Comparison of ENCODE assay signal across 1 cellular context in the genomic region with DNA sequence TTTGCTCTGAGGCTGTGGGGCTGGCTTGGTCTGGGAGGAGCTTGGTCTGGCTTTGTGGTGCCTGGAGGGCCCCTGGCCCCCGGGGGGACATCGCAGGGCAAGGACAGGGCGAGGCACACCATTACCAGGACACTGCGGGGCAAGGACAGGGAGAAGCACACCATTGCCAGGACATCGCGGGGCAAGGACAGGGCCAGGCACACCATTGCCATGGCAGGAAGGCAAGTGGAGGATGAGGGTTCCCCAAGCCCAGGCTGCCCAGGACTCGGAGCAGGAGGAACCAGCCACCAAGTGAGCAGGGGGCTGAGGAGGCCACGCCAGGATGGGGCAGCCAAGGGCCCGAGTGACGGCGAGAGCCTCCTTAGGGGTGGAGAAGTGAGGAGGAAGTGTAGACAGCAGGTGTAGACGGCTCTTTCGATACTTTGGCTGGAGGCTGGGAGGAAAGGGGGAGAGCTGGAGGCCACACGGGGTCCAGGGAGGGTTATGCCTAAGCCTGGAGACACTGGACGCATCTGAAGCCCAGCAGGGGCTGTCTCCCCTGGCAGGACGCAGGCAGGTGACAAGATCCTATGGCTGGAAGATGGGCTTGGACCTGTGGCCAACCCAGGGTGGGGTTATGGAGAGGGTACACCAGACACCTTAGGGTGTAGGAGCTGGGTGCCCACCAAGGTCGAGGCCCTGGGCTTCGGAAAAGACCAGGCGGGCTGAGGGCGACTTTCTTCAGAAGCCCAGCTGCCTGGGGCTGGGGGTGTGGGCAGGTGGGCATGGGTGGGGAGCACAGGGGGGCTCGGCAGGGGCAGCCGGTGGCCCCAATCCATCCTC.
TF ChIP-seq lines count a peak whose summit lies in the region.

No MANE protein-coding gene starts in this region.

TF ChIP-seq in HepG2, 621 proteins besides CTCF, POLR2A, EP300 and RAD21:
- TF ChIP-seq FOXO4 (CRISPR knock-in tag; conservative IDR thresholded peaks at IDR 0.05) (no peak), NFE2L1 (CRISPR knock-in tag; IDR thresholded peaks at IDR 0.05; ENCODE audit: borderline replicate concordance) (no peak), ATF7 (IDR thresholded peaks at IDR 0.05) (no peak), ATF7 (CRISPR knock-in tag; IDR thresholded peaks at IDR 0.05) (no peak), RAD51 (IDR thresholded peaks at IDR 0.05; ENCODE audit: borderline replicate concordance) (no peak), SIN3B (IDR thresholded peaks at IDR 0.05; ENCODE audit: low read length) (no peak), NR2F2 (IDR thresholded peaks at IDR 0.05; ENCODE audit: borderline replicate concordance, low read depth) (no peak), TMF1 (CRISPR knock-in tag; IDR thresholded peaks at IDR 0.05; ENCODE audit: low read depth) (no peak), FOXP1 (IDR thresholded peaks at IDR 0.05) (no peak), FOXP1 (CRISPR knock-in tag; IDR thresholded peaks at IDR 0.05) (no peak), HNRNPL (IDR thresholded peaks at IDR 0.05; ENCODE audit: low read depth, low read length) (no peak), RBM22 (optimal IDR thresholded peaks at IDR 0.05; ENCODE audit: low read length) (no peak), ZNF496 (CRISPR knock-in tag; IDR thresholded peaks at IDR 0.05; ENCODE audit: insufficient replicate concordance) (no peak), CCAR2 (optimal IDR thresholded peaks at IDR 0.05; ENCODE audit: low read depth, low read length) (no peak), CBX2 (IDR thresholded peaks at IDR 0.05; ENCODE audit: low read depth, low read length) (no peak), CBX2 (CRISPR knock-in tag; IDR thresholded peaks at IDR 0.05; ENCODE audit: low read depth) (no peak), EED (CRISPR knock-in tag; IDR thresholded peaks at IDR 0.05) (no peak), XBP1 (CRISPR knock-in tag; IDR thresholded peaks at IDR 0.05) (no peak), ZNF788 (CRISPR knock-in tag; IDR thresholded peaks at IDR 0.05; ENCODE audit: borderline replicate concordance) (no peak), IRF2 (CRISPR knock-in tag; IDR thresholded peaks at IDR 0.05) (no peak), JUND (CRISPR knock-in tag; IDR thresholded peaks at IDR 0.05) (no peak)
- TF ChIP-seq, protein P1, sequence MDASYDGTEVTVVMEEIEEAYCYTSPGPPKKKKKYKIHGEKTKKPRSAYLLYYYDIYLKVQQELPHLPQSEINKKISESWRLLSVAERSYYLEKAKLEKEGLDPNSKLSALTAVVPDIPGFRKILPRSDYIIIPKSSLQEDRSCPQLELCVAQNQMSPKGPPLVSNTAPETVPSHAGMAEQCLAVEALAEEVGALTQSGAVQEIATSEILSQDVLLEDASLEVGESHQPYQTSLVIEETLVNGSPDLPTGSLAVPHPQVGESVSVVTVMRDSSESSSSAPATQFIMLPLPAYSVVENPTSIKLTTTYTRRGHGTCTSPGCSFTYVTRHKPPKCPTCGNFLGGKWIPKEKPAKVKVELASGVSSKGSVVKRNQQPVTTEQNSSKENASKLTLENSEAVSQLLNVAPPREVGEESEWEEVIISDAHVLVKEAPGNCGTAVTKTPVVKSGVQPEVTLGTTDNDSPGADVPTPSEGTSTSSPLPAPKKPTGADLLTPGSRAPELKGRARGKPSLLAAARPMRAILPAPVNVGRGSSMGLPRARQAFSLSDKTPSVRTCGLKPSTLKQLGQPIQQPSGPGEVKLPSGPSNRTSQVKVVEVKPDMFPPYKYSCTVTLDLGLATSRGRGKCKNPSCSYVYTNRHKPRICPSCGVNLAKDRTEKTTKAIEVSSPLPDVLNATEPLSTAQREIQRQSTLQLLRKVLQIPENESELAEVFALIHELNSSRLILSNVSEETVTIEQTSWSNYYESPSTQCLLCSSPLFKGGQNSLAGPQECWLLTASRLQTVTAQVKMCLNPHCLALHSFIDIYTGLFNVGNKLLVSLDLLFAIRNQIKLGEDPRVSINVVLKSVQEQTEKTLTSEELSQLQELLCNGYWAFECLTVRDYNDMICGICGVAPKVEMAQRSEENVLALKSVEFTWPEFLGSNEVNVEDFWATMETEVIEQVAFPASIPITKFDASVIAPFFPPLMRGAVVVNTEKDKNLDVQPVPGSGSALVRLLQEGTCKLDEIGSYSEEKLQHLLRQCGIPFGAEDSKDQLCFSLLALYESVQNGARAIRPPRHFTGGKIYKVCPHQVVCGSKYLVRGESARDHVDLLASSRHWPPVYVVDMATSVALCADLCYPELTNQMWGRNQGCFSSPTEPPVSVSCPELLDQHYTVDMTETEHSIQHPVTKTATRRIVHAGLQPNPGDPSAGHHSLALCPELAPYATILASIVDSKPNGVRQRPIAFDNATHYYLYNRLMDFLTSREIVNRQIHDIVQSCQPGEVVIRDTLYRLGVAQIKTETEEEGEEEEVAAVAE (CRISPR knock-in tag; IDR thresholded peaks at IDR 0.05; ENCODE audit: borderline replicate concordance) = no peak
- TF ChIP-seq, protein P2, sequence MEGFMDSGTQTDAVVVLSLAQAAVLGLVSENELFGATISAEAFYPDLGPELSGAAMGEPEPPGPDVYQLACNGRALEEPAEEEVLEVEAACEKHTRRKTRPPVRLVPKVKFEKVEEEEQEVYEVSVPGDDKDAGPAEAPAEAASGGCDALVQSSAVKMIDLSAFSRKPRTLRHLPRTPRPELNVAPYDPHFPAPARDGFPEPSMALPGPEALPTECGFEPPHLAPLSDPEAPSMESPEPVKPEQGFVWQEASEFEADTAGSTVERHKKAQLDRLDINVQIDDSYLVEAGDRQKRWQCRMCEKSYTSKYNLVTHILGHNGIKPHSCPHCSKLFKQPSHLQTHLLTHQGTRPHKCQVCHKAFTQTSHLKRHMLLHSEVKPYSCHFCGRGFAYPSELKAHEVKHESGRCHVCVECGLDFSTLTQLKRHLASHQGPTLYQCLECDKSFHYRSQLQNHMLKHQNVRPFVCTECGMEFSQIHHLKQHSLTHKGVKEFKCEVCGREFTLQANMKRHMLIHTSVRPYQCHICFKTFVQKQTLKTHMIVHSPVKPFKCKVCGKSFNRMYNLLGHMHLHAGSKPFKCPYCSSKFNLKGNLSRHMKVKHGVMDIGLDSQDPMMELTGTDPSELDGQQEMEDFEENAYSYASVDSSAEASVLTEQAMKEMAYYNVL (CRISPR knock-in tag; IDR thresholded peaks at IDR 0.05; ENCODE audit: borderline replicate concordance) = no peak
